1 cellular context compared by ENCODE assay signal in genomic region chr16:4021070-4021779, GRCh38.
TF ChIP-seq lines count a peak whose summit lies in the region.

No MANE protein-coding gene starts in this region.

TF ChIP-seq in HEK293, 187 proteins besides CTCF, POLR2A, EP300 and RAD21 (continued from another document):
- TF ChIP-seq ZBTB26 (tag by site-specific recombination; optimal IDR thresholded peaks at IDR 0.05) (no peak), ZNF366 (tag by site-specific recombination; conservative IDR thresholded peaks at IDR 0.05) (no peak), GLI2 (tag by site-specific recombination; IDR thresholded peaks at IDR 0.05; ENCODE audit: borderline replicate concordance, low read depth) (no peak), GLIS1 (tag by site-specific recombination; IDR thresholded peaks at IDR 0.05) (peak; percentile 92), ZFP3 (tag by site-specific recombination; IDR thresholded peaks at IDR 0.05; ENCODE audit: low read depth) (no peak), ZNF350 (tag by site-specific recombination; IDR thresholded peaks at IDR 0.05) (no peak), ZBTB10 (tag by site-specific recombination; IDR thresholded peaks at IDR 0.05) (no peak), SCRT2 (tag by site-specific recombination; IDR thresholded peaks at IDR 0.05) (0 out of 2 replicates have a peak, but pooled peaks have one; percentile 8), ZSCAN4 (tag by site-specific recombination; IDR thresholded peaks at IDR 0.05) (no peak), ZNF10 (tag by site-specific recombination; IDR thresholded peaks at IDR 0.05) (0 out of 2 replicates have a peak, but pooled peaks have one; percentile 18), ZBTB17 (tag by site-specific recombination; IDR thresholded peaks at IDR 0.05) (peak; percentile 30; the same call in 1 of the 2 replicates), ZIC2 (tag by site-specific recombination; IDR thresholded peaks at IDR 0.05) (0 out of 2 replicates have a peak, but pooled peaks have one; percentile 16), ZNF645 (tag by site-specific recombination; IDR thresholded peaks at IDR 0.05) (no peak), ZNF157 (tag by site-specific recombination; IDR thresholded peaks at IDR 0.05) (no peak), PRDM2 (tag by site-specific recombination; IDR thresholded peaks at IDR 0.05; ENCODE audit: borderline replicate concordance) (no peak)
